ENCODE assay signal across 8 cellular contexts in genomic region chr1:100352267-100353072, GRCh38. TPM values are rescaled to one million over a fixed set of nuclear protein-coding genes. Genes with fewer than 3 reads are reported as not detected.
DNase-seq lines count a peak whose midpoint lies in the region; TF ChIP-seq lines count a peak whose summit lies in the region.

Gene CDC14A, plus strand, starts transcription at chr1:100352506. Its CDS starts 449 bp downstream, at chr1:100352955.

- no peak for TF ChIP-seq CTCF in GM20000 (IDR thresholded peaks at IDR 0.05; ENCODE audit: extremely low read depth, missing control alignments)

- peak; percentile 83 for DNase-seq in COLO829 (ENCODE audit: low spot score)
- DNase-seq in GM20000 (ENCODE audit: low spot score): peak; percentile 93
- peak; percentile 95 for DNase-seq in HT-29 (ENCODE audit: low spot score)
- DNase-seq in NOMO-1 (lab: John Stamatoyannopoulos, UW; ENCODE audit: unreplicated experiment in 2 of 2): peak; percentile 94 to 97
- peak; percentile 52 to 74 (median 54) for DNase-seq in activated CD8-positive, alpha-beta memory T cell treated with anti-CD3 and anti-CD28 coated beads for 48 hours (ENCODE audit: low read depth in 2 of 3, low spot score in 2 of 3)
- DNase-seq in mesenteric fat pad (ENCODE audit: low spot score): peak; percentile 95
- DNase-seq in stimulated activated CD8-positive, alpha-beta memory T cell treated with anti-CD3 and anti-CD28 coated beads, Interleukin-15, amount 100 ng/mL, for 24 hours (ENCODE audit: low read depth): peak; percentile 58

- H3K36me3 ChIP-seq in endocrine pancreas (ENCODE audit: control insufficient read depth, insufficient read depth, low read length): no peaks in the 10 kb centered on the region

- H3K4me3 ChIP-seq in endocrine pancreas (ENCODE audit: control insufficient read depth, insufficient read depth, low read length): peak within 1 kb of the TSS; percentile 80

- H3K9me3 ChIP-seq in endocrine pancreas (ENCODE audit: control insufficient read depth, low read length): no peaks in the 10 kb centered on the region

- H3K4me1 ChIP-seq in endocrine pancreas (ENCODE audit: control insufficient read depth, insufficient read depth, low read length): peaks cover 11% of the 10 kb centered on the region

- no peaks in the 10 kb centered on the region for H3K27me3 ChIP-seq in endocrine pancreas (ENCODE audit: control insufficient read depth, insufficient read depth, low read length)

- peak within 1 kb of the TSS; percentile 82 for H3K9ac ChIP-seq in endocrine pancreas (ENCODE audit: control insufficient read depth, insufficient read depth, low read length)

RNA-seq across cellular contexts. Expression of gene CDC14A, which starts in this region (rescaled TPM):
- 15.5 and 15.6 TPM in 2 replicates for total RNA-seq in HT-29 (2014; rRNA removed; shearing (Covaris generic))
- total RNA-seq in mesenteric fat pad: 6.8 TPM

Comparison
In these comparisons a context has a peak if more than half of its experiments do, and no peak if none do; other contexts are left out.
1. Peak in every context shown above with its lines: DNase-seq and H3K4me3 ChIP-seq.